12 cellular contexts compared by ENCODE assay signal in the genomic region with DNA sequence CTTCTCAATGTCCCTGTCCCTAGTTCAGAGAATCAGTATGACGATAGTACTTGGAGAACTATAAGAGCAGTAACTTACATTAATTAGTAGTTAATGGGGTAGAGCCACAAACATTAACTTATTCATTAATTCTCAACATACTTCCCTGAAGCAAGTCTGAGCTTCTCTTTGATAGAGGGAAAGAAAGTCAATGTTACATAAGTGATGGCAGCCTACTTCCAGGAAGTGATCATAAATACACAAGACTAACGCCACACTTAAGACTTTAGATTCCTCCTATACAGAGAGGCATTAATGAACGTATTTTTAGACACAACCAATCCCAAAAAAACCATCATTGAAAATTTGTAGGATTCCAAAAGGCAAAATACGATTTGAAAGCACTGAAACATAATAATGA.
"Had no signal": no experiment of that assay in that cellular context is flagged by ENCODE, and none has a peak within 500 bp of the region (broad histone marks: within the 10 kb centered on the region; RNA-seq: fewer than 3 reads in every experiment).

No MANE protein-coding gene starts in this region.

- H3K27ac Mint-ChIP-seq: activated CD4-positive, alpha-beta T cell treated with anti-CD3 and anti-CD28 coated beads, Interleukin-2, amount 10 ng/mL, durations not matched to agents 7 days and 5 days; activated naive CD4-positive, alpha-beta T cell treated with anti-CD3 and anti-CD28 coated beads, Interleukin-2, amount 50 U/mL, for 72 hours; activated T-helper 2 cell treated with anti-CD3 and anti-CD28 coated beads, Interferon-gamma antibody, Interleukin-2, Interleukin-4, amounts not matched to agents 10 μg/mL and 5 μg/mL and 100 μg/mL, durations not matched to agents 14 hours and 24 hours and 36 hours; WTC11 had no signal

- H3K9me3 ChIP-seq: gastrocnemius medialis, right atrium auricular region, transverse colon had no signal

- H3K36me3 ChIP-seq: gastrocnemius medialis, right atrium auricular region, transverse colon had no signal

- H3K36me3 Mint-ChIP-seq: activated naive CD4-positive, alpha-beta T cell treated with anti-CD3 and anti-CD28 coated beads, Interleukin-2, amount 50 U/mL, for 72 hours; WTC11 had no signal

- H3K27ac ChIP-seq: gastrocnemius medialis, right atrium auricular region, SK-N-MC, skin epidermis, transverse colon had no signal

- H3K27me3 ChIP-seq: gastrocnemius medialis, right atrium auricular region, transverse colon had no signal

- H3K9me3 Mint-ChIP-seq: activated naive CD4-positive, alpha-beta T cell treated with anti-CD3 and anti-CD28 coated beads, Interleukin-2, amount 50 U/mL, for 72 hours; activated T-helper 2 cell treated with anti-CD3 and anti-CD28 coated beads, Interferon-gamma antibody, Interleukin-2, Interleukin-4, amounts not matched to agents 10 μg/mL and 5 μg/mL and 100 μg/mL, durations not matched to agents 14 hours and 24 hours and 36 hours; WTC11 had no signal

- DNase-seq: activated CD4-positive, alpha-beta T cell treated with anti-CD3 and anti-CD28 coated beads, Interleukin-2, amount 10 ng/mL, durations not matched to agents 7 days and 5 days; activated CD8-positive, alpha-beta memory T cell treated with anti-CD3 and anti-CD28 coated beads for 24 hours; activated T-cell treated with anti-CD3 and anti-CD28 coated beads for 4 hours; gastrocnemius medialis; posterior cingulate gyrus; transverse colon had no signal

- H3K4me3 ChIP-seq: gastrocnemius medialis, right atrium auricular region, SK-N-MC, skin epidermis, transverse colon had no signal

- H3K4me3 Mint-ChIP-seq: activated CD4-positive, alpha-beta T cell treated with anti-CD3 and anti-CD28 coated beads, Interleukin-2, amount 10 ng/mL, durations not matched to agents 7 days and 5 days; WTC11 had no signal

- ATAC-seq: gastrocnemius medialis, WTC11 had no signal

- H3K4me1 ChIP-seq: gastrocnemius medialis had no signal

- H3K27me3 Mint-ChIP-seq: activated CD4-positive, alpha-beta T cell treated with anti-CD3 and anti-CD28 coated beads, Interleukin-2, amount 10 ng/mL, durations not matched to agents 7 days and 5 days had no signal
